In genomic region chr1:10179408-10179685, GRCh38 we compare ENCODE assay signal across 28 cellular contexts. TPM values are rescaled to one million over a fixed set of nuclear protein-coding genes. Genes with fewer than 3 reads are reported as not detected.
A peak's percentile ranks its signal among the peaks of the same experiment; 100 is the strongest.
DNase-seq lines count a peak whose midpoint lies in the region; ATAC-seq, FAIRE-seq and TF ChIP-seq lines count a peak whose summit lies in the region.
"Had no signal": no experiment of that assay in that cellular context is flagged by ENCODE, and none has a peak within 500 bp of the region (broad histone marks: within the 10 kb centered on the region; RNA-seq: fewer than 3 reads in every experiment).

No MANE protein-coding gene starts in this region.

- peak overlapping the region; percentile 68 for H3K4me2 ChIP-seq in neuronal stem cell (ENCODE audit: insufficient read depth, low read length, poor library complexity, severe bottlenecking)
- H3K4me2 ChIP-seq: PC-9 had no signal

- no peaks in the 10 kb centered on the region for H3K27me3 ChIP-seq in neuronal stem cell (ENCODE audit: control insufficient read depth in 3 of 3, insufficient read depth in 3 of 3, low read depth in 1 of 3, low read length in 3 of 3)
- H3K27me3 ChIP-seq: cardiac muscle cell, neutrophil, testis had no signal

- no peaks in the 10 kb centered on the region for H3K9me3 Mint-ChIP-seq in activated naive CD8-positive, alpha-beta T cell (ENCODE audit: low read depth)
- peaks cover 10% of the 10 kb centered on the region for H3K9me3 Mint-ChIP-seq in activated naive CD8-positive, alpha-beta T cell treated with anti-CD3 and anti-CD28 coated beads for 36 hours
- peaks cover 11% of the 10 kb centered on the region for H3K9me3 Mint-ChIP-seq in osteocyte (ENCODE audit: unreplicated experiment)
- H3K9me3 Mint-ChIP-seq: dendritic cell treated with granulocyte-macrophage colony-stimulating factor and Interleukin-4, amounts not matched to agents 40 ng/mL and 50 ng/mL, for 4 days had no signal

- H3K9ac ChIP-seq in neuronal stem cell (ENCODE audit: low read depth, low read length, poor library complexity): peak overlapping the region; percentile 7

- H3K4me1 Mint-ChIP-seq in activated naive CD8-positive, alpha-beta T cell (ENCODE audit: low read depth): no peaks in the 10 kb centered on the region
- no peaks in the 10 kb centered on the region for H3K4me1 Mint-ChIP-seq in activated naive CD8-positive, alpha-beta T cell treated with anti-CD3 and anti-CD28 coated beads for 36 hours
- H3K4me1 Mint-ChIP-seq in osteocyte (ENCODE audit: unreplicated experiment): peaks cover 2% of the 10 kb centered on the region

- TF ChIP-seq CTCF in osteocyte (IDR thresholded peaks at IDR 0.05): no peak

- peak overlapping the region; percentile 60 for H4K91ac ChIP-seq in neuronal stem cell (ENCODE audit: low read depth, low read length, poor library complexity)

- H3K27me3 Mint-ChIP-seq in activated naive CD8-positive, alpha-beta T cell: no peaks in the 10 kb centered on the region
- H3K27me3 Mint-ChIP-seq in activated naive CD8-positive, alpha-beta T cell treated with anti-CD3 and anti-CD28 coated beads for 36 hours: no peaks in the 10 kb centered on the region
- H3K27me3 Mint-ChIP-seq in osteocyte (ENCODE audit: unreplicated experiment): no peaks in the 10 kb centered on the region
- H3K27me3 Mint-ChIP-seq: CD4-positive, CD25-positive, alpha-beta regulatory T cell; dendritic cell treated with granulocyte-macrophage colony-stimulating factor and Interleukin-4, amounts not matched to agents 40 ng/mL and 50 ng/mL, for 4 days had no signal

- H2BK120ac ChIP-seq in neuronal stem cell (ENCODE audit: low read depth, low read length): no peak overlapping the region

- peak overlapping the region; percentile 71 for H2AK5ac ChIP-seq in neuronal stem cell (ENCODE audit: low read depth, low read length)

- H2AFZ ChIP-seq in neuronal stem cell (ENCODE audit: low read length): peak overlapping the region; percentile 60
- H2AFZ ChIP-seq: PC-9 had no signal

- H3K4me1 ChIP-seq in neuronal stem cell (ENCODE audit: control insufficient read depth in 2 of 2, insufficient read depth in 1 of 2, low read depth in 1 of 2, low read length in 2 of 2): peaks cover 17 to 35% of the 10 kb centered on the region in 2 donors
- H3K4me1 ChIP-seq: testis had no signal

- intact Hi-C loops in left colon (cut with DNase I, micrococcal nuclease): no loop called here

- peak overlapping the region; percentile 9 for H3K14ac ChIP-seq in neuronal stem cell (ENCODE audit: low read length)

- peaks cover 2 to 11% of the 10 kb centered on the region in 2 donors for H3K36me3 ChIP-seq in neuronal stem cell (replicated peaks in 1 of 2; ENCODE audit: control insufficient read depth in 2 of 2, insufficient read depth in 2 of 2, low read length in 2 of 2)

- no CpG with 5 or more reads among the region's 10 CpGs for WGBS in neuronal stem cell (ENCODE audit: extremely low coverage in 2 of 2, insufficient read length in 2 of 2, insufficient replicate concordance in 1 of 2), 2 donors

- peak overlapping the region; percentile 95 for H3K18ac ChIP-seq in neuronal stem cell (ENCODE audit: low read length)

- H2BK5ac ChIP-seq in neuronal stem cell (ENCODE audit: low read length): peak overlapping the region; percentile 40

- peaks cover 20% of the 10 kb centered on the region for H3K36me3 Mint-ChIP-seq in activated naive CD8-positive, alpha-beta T cell
- H3K36me3 Mint-ChIP-seq in activated naive CD8-positive, alpha-beta T cell treated with anti-CD3 and anti-CD28 coated beads for 36 hours: peaks cover 22% of the 10 kb centered on the region
- peaks cover 46% of the 10 kb centered on the region for H3K36me3 Mint-ChIP-seq in osteocyte (ENCODE audit: unreplicated experiment)

- no peak overlapping the region for H4K8ac ChIP-seq in neuronal stem cell (ENCODE audit: low read depth, low read length)

- ATAC-seq in left colon: no peak
- ATAC-seq: left lobe of liver had no signal

- H3K27ac ChIP-seq in neuronal stem cell (replicated peaks; ENCODE audit: low read length): peak overlapping the region; percentile 92
- H3K27ac ChIP-seq: 22Rv1, neutrophil, PC-9, testis had no signal

- H3K79me1 ChIP-seq in neuronal stem cell (ENCODE audit: low read depth, low read length): no peaks in the 10 kb centered on the region

- H3K4ac ChIP-seq in neuronal stem cell (ENCODE audit: low read length): no peak overlapping the region

- peak overlapping the region; percentile 41 for H3K27ac Mint-ChIP-seq in activated naive CD8-positive, alpha-beta T cell
- no peak overlapping the region for H3K27ac Mint-ChIP-seq in activated naive CD8-positive, alpha-beta T cell treated with anti-CD3 and anti-CD28 coated beads for 36 hours
- H3K27ac Mint-ChIP-seq in osteocyte (ENCODE audit: unreplicated experiment): no peak overlapping the region
- H3K27ac Mint-ChIP-seq: activated naive CD4-positive, alpha-beta T cell treated with anti-CD3 and anti-CD28 coated beads for 36 hours; CD4-positive, CD25-positive, alpha-beta regulatory T cell; dendritic cell treated with granulocyte-macrophage colony-stimulating factor and Interleukin-4, amounts not matched to agents 40 ng/mL and 50 ng/mL, for 4 days had no signal

- H3K23ac ChIP-seq in neuronal stem cell (ENCODE audit: low read depth, low read length, poor library complexity): peak overlapping the region; percentile 37

- H2BK15ac ChIP-seq in neuronal stem cell (ENCODE audit: low read length): peak overlapping the region; percentile 89

- no peak overlapping the region for H2BK12ac ChIP-seq in neuronal stem cell (ENCODE audit: low read length)

- no peak for DNase-seq in activated naive CD8-positive, alpha-beta T cell treated with anti-CD3 and anti-CD28 coated beads for 36 hours
- DNase-seq in left kidney (ENCODE audit: low read depth, low spot score) (peak; percentile 33), neuronal stem cell (ENCODE audit: low spot score) (no peak), osteocyte (ENCODE audit: extremely low spot score, unreplicated experiment) (no peak), DMS114 treated with DMSO at 0.1 percent for 48 hours (lab: John Stamatoyannopoulos, UW; ENCODE audit: unreplicated experiment) (no peak), GM12892 (ENCODE audit: insufficient read length) (no peak), left colon (no peak)
- DNase-seq: activated CD4-positive, alpha-beta T cell treated with anti-CD3 and anti-CD28 coated beads, Interleukin-2, amount 50 U/mL, for 1 hour; activated naive CD4-positive, alpha-beta T cell treated with anti-CD3 and anti-CD28 coated beads for 36 hours; CD4-positive, CD25-positive, alpha-beta regulatory T cell; NCI-H1105 treated with DMSO at 0.1 percent for 48 hours; NCI-H2029 treated with DMSO at 0.1 percent for 48 hours; NCI-H2227 treated with DMSO at 0.1 percent for 48 hours; NCI-H774; PC-9; Right ventricle myocardium superior; small intestine; stimulated activated CD4-positive, alpha-beta T cell treated with anti-CD3 and anti-CD28 coated beads, Interleukin-2, amount 100 ng/mL, for 24 hours; T1000; testis had no signal

- peak overlapping the region in 1 of 2 donors; percentile 41 for H3K4me3 ChIP-seq in neuronal stem cell (ENCODE audit: low read length in 2 of 2)
- H3K4me3 ChIP-seq: cardiac muscle cell, PC-9, testis had no signal

- FAIRE-seq in GM12892 (lab: Jason Lieb, UNC): no peak
- FAIRE-seq: endothelial cell of umbilical vein, small intestine had no signal

- no peak for TF ChIP-seq POLR2A in GM12892 (IDR thresholded peaks at IDR 0.05; ENCODE audit: low read depth, low read length)

- no peak overlapping the region for H3K4me3 Mint-ChIP-seq in activated naive CD8-positive, alpha-beta T cell
- H3K4me3 Mint-ChIP-seq in activated naive CD8-positive, alpha-beta T cell treated with anti-CD3 and anti-CD28 coated beads for 36 hours: no peak overlapping the region
- H3K4me3 Mint-ChIP-seq in osteocyte (ENCODE audit: unreplicated experiment): no peak overlapping the region
- H3K4me3 Mint-ChIP-seq: activated naive CD4-positive, alpha-beta T cell treated with anti-CD3 and anti-CD28 coated beads for 36 hours; CD4-positive, CD25-positive, alpha-beta regulatory T cell; dendritic cell treated with granulocyte-macrophage colony-stimulating factor and Interleukin-4, amounts not matched to agents 40 ng/mL and 50 ng/mL, for 4 days; WTC11 had no signal

- H3K9me3 ChIP-seq in neuronal stem cell (replicated peaks in 1 of 2; ENCODE audit: control insufficient read depth in 2 of 2, insufficient read depth in 1 of 2, low read depth in 1 of 2, low read length in 2 of 2): peaks cover 2 to 9% of the 10 kb centered on the region in 2 donors
- H3K9me3 ChIP-seq: neutrophil, testis had no signal

RNA-seq across cellular contexts. Expression of gene KIF1B, which starts 31.0 kb away (rescaled TPM):
- 10 to 100 TPM; 10.0 to 11.2 TPM for total RNA-seq in activated naive CD8-positive, alpha-beta T cell treated with anti-CD3 and anti-CD28 coated beads for 36 hours
- polyA plus RNA-seq in neuronal stem cell (2013, experiment 1 of 2): 22.0 TPM
- 22.3 TPM for polyA plus RNA-seq in neuronal stem cell (2013, experiment 2 of 2)
- 48.9 and 51.5 TPM in 2 replicates for total RNA-seq in osteocyte
- polyA plus RNA-seq in GM12892 (2012; ENCODE audit: missing spikeins): 3.4 TPM
- 10 to 100 TPM; 44.6 to 45.3 TPM for total RNA-seq in left colon
